Comparison of ENCODE assay signal across 1 cellular context in the genomic region with DNA sequence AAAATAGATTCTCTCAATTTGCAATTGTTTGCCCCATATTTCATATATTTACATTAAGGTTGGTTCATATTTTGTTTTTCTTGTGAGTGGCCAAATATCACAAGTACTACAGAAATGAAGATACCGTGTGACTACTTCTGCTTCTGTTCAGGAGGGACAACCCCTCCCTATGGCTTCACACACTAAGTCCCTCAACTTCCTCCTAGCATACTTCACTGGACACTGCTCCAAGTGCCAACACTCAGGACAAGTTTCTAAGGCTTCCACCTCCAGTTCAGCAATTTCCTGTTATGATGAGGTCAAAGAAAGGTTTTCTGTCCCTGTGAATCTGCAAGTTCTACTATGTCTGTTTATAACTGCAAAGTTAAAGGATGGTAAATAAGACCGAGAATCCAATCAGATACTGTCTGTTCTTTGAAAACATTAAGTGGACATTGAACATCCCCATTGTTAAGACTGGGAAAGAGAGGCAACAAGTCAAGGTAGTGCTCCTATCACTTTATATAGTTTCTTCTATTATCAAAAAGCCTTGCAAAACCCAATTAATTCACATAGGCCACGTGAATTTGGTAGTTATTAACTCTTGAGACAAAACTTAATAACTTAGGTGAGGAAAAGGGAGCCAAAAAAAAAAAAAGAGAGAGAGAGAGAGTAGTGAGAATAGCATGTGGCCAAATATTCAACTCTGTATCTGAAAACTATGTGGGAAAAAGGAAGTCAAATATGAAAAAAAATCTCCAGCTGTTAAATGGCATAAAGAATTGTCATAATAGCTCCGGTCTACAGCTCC.
TF ChIP-seq lines count a peak whose summit lies in the region.

No MANE protein-coding gene starts in this region.

TF ChIP-seq in WTC11, 78 proteins besides CTCF, POLR2A, EP300 and RAD21 (continued from another document):
- TF ChIP-seq AR (CRISPR knock-in tag; IDR thresholded peaks at IDR 0.05) (no peak), GTF2I (CRISPR knock-in tag; conservative IDR thresholded peaks at IDR 0.05) (no peak), ATF1 (CRISPR knock-in tag; IDR thresholded peaks at IDR 0.05) (no peak), FOXK1 (CRISPR knock-in tag; IDR thresholded peaks at IDR 0.05) (no peak), TEAD1 (CRISPR knock-in tag; IDR thresholded peaks at IDR 0.05) (no peak), NR3C1 (CRISPR knock-in tag; conservative IDR thresholded peaks at IDR 0.05; ENCODE audit: low read depth) (no peak)
- TF ChIP-seq, protein P1, sequence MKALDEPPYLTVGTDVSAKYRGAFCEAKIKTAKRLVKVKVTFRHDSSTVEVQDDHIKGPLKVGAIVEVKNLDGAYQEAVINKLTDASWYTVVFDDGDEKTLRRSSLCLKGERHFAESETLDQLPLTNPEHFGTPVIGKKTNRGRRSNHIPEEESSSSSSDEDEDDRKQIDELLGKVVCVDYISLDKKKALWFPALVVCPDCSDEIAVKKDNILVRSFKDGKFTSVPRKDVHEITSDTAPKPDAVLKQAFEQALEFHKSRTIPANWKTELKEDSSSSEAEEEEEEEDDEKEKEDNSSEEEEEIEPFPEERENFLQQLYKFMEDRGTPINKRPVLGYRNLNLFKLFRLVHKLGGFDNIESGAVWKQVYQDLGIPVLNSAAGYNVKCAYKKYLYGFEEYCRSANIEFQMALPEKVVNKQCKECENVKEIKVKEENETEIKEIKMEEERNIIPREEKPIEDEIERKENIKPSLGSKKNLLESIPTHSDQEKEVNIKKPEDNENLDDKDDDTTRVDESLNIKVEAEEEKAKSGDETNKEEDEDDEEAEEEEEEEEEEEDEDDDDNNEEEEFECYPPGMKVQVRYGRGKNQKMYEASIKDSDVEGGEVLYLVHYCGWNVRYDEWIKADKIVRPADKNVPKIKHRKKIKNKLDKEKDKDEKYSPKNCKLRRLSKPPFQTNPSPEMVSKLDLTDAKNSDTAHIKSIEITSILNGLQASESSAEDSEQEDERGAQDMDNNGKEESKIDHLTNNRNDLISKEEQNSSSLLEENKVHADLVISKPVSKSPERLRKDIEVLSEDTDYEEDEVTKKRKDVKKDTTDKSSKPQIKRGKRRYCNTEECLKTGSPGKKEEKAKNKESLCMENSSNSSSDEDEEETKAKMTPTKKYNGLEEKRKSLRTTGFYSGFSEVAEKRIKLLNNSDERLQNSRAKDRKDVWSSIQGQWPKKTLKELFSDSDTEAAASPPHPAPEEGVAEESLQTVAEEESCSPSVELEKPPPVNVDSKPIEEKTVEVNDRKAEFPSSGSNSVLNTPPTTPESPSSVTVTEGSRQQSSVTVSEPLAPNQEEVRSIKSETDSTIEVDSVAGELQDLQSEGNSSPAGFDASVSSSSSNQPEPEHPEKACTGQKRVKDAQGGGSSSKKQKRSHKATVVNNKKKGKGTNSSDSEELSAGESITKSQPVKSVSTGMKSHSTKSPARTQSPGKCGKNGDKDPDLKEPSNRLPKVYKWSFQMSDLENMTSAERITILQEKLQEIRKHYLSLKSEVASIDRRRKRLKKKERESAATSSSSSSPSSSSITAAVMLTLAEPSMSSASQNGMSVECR (CRISPR knock-in tag; IDR thresholded peaks at IDR 0.05; ENCODE audit: borderline replicate concordance): no peak
- TF ChIP-seq, protein P2, sequence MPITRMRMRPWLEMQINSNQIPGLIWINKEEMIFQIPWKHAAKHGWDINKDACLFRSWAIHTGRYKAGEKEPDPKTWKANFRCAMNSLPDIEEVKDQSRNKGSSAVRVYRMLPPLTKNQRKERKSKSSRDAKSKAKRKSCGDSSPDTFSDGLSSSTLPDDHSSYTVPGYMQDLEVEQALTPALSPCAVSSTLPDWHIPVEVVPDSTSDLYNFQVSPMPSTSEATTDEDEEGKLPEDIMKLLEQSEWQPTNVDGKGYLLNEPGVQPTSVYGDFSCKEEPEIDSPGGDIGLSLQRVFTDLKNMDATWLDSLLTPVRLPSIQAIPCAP (CRISPR knock-in tag; IDR thresholded peaks at IDR 0.05): no peak
